18 cellular contexts compared by ENCODE assay signal in the genomic region with DNA sequence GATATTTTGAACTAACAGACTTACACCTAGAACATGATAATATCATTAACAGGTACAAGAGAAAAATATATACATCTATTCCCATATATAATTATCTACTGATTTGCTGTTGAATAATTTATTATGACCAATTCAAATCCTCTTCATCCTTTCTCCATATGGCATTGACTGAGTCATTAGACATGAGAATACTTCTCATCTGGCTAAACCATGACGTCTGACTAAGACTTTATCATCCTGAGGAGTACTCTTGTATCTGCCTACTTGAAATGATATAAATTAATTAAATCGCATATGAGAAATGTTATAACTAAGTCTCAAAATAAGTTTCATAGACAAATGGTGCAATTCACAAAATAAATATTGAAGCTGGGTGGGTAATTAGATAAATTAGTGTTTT.
DNase-seq lines count a peak whose midpoint lies in the region; ATAC-seq and TF ChIP-seq lines count a peak whose summit lies in the region.
"Had no signal": no experiment of that assay in that cellular context is flagged by ENCODE, and none has a peak within 500 bp of the region (broad histone marks: within the 10 kb centered on the region; RNA-seq: fewer than 3 reads in every experiment).

No MANE protein-coding gene starts in this region.

- no peak overlapping the region for H2AFZ ChIP-seq in mammary epithelial cell (ENCODE audit: low read depth, low read length)

- no peak overlapping the region for H3K9ac ChIP-seq in mammary epithelial cell (ENCODE audit: insufficient read depth, low read length)
- H3K9ac ChIP-seq: BLaER1 treated with 17β-estradiol and CSF1 and Interleukin-3, amounts not matched to agents 10 nM and 100 nM had no signal

- POLR2A ChIA-PET in MCF 10A (lab: Yijun Ruan, JAX), result no interaction called here
- POLR2A ChIA-PET in RWPE1 (lab: Yijun Ruan, JAX; ENCODE audit: low non-redundant PET), result no interaction called here

- no peak overlapping the region for H3K27ac ChIP-seq in mammary epithelial cell (ENCODE audit: insufficient read depth, low read depth, low read length)
- no peak overlapping the region for H3K27ac ChIP-seq in RWPE1
- no peak overlapping the region for H3K27ac ChIP-seq in aorta (ENCODE audit: low read depth in 1 of 2, low read length in 2 of 2)
- H3K27ac ChIP-seq: BLaER1 treated with 17β-estradiol and CSF1 and Interleukin-3, amounts not matched to agents 10 nM and 100 nM had no signal

- H3K27me3 ChIP-seq in mammary epithelial cell (ENCODE audit: insufficient read depth, low read length), result no peaks in the 10 kb centered on the region
- H3K27me3 ChIP-seq in aorta (ENCODE audit: control insufficient read depth in 1 of 2, insufficient read depth in 2 of 2, low read length in 1 of 2), result no peaks in the 10 kb centered on the region
- H3K27me3 ChIP-seq: BLaER1 treated with 17β-estradiol and CSF1 and Interleukin-3, amounts not matched to agents 10 nM and 100 nM had no signal

- no peak overlapping the region for H3K4me3 Mint-ChIP-seq in MCF 10A (ENCODE audit: unreplicated experiment)
- no peak overlapping the region for H3K4me3 Mint-ChIP-seq in mesothelial cell of epicardium
- H3K4me3 Mint-ChIP-seq: IgD-negative memory B cell had no signal

- no peaks in the 10 kb centered on the region for H3K27me3 Mint-ChIP-seq in MCF 10A (ENCODE audit: insufficient read depth, unreplicated experiment)
- H3K27me3 Mint-ChIP-seq in mesothelial cell of epicardium (ENCODE audit: low read depth), result no peaks in the 10 kb centered on the region

- WGBS in mammary epithelial cell (ENCODE audit: low coverage, missing lambda C conversion rate), result 86% methylated on average over 2 of the region's 2 CpGs
- WGBS in aorta, 2 donors, result 77 to 82% methylated on average over 2 of the region's 2 CpGs

- ATAC-seq in aorta (ENCODE audit: low FRiP score), result no peak
- ATAC-seq: PC-3, Right ventricle myocardium inferior had no signal

- BruUV-seq in mammary epithelial cell (replicated peaks; lab: Mats Ljungman, UMichigan) (no TSS peak), MCF 10A (replicated peaks; lab: Mats Ljungman, UMichigan) (no TSS peak)

- no peaks in the 10 kb centered on the region for H3K4me1 Mint-ChIP-seq in MCF 10A (ENCODE audit: insufficient read depth, unreplicated experiment)
- H3K4me1 Mint-ChIP-seq in mesothelial cell of epicardium, result no peaks in the 10 kb centered on the region
- H3K4me1 Mint-ChIP-seq: IgD-negative memory B cell had no signal

- H3K36me3 Mint-ChIP-seq in MCF 10A (ENCODE audit: insufficient read depth, unreplicated experiment) (no peaks in the 10 kb centered on the region), mesothelial cell of epicardium (no peaks in the 10 kb centered on the region)

- H3K4me1 ChIP-seq in mammary epithelial cell (ENCODE audit: insufficient read depth, low read length) (no peaks in the 10 kb centered on the region), aorta (ENCODE audit: control insufficient read depth in 1 of 2, insufficient read depth in 2 of 2, low read length in 2 of 2) (no peaks in the 10 kb centered on the region)
- H3K4me1 ChIP-seq: BLaER1 treated with 17β-estradiol and CSF1 and Interleukin-3, amounts not matched to agents 10 nM and 100 nM had no signal

- intact Hi-C loops in mammary epithelial cell (cut with micrococcal nuclease), result no loop called here
- intact Hi-C loops in MCF 10A (cut with micrococcal nuclease), result no loop called here
- intact Hi-C loops in aorta (cut with DNase I), result no loop called here

- CTCF ChIA-PET in mammary epithelial cell (lab: Charles Lee; ENCODE audit: low non-redundant PET), result no interaction called here
- CTCF ChIA-PET in MCF 10A (lab: Yijun Ruan, JAX), result no interaction called here
- CTCF ChIA-PET in RWPE1 (lab: Yijun Ruan, JAX), result interaction anchor here (1.0 kb wide), 1 partner anchor 14 kb away, joined by 3 read pairs; no protein-coding TSS in a partner anchor

- H3K4me3 ChIP-seq in mammary epithelial cell (replicated peaks in 1 of 3; ENCODE audit: insufficient read depth in 1 of 3, low read depth in 2 of 3, low read length in 3 of 3), result no peak overlapping the region
- no peak overlapping the region for H3K4me3 ChIP-seq in fibroblast of mammary gland (ENCODE audit: control insufficient read depth, low read depth, low read length)
- no peak overlapping the region for H3K4me3 ChIP-seq in aorta (ENCODE audit: low read length in 2 of 2)
- H3K4me3 ChIP-seq: BLaER1 treated with 17β-estradiol and CSF1 and Interleukin-3, amounts not matched to agents 10 nM and 100 nM had no signal

- no peaks in the 10 kb centered on the region for H3K79me2 ChIP-seq in mammary epithelial cell (ENCODE audit: insufficient read depth, low read length)

- in situ Hi-C loops in mammary epithelial cell (cut with MboI; ENCODE audit: low sequenced_read_pairs in 2 of 2), result no loop called here

- H3K4me2 ChIP-seq in mammary epithelial cell (ENCODE audit: insufficient read depth, low read depth, low read length), result no peak overlapping the region
- H3K4me2 ChIP-seq: BLaER1 treated with 17β-estradiol and CSF1 and Interleukin-3, amounts not matched to agents 10 nM and 100 nM had no signal

- no peaks in the 10 kb centered on the region for H3K9me3 ChIP-seq in mammary epithelial cell (replicated peaks; ENCODE audit: insufficient read depth, low read length)
- H3K9me3 ChIP-seq in aorta (ENCODE audit: control insufficient read depth, low read length), result no peaks in the 10 kb centered on the region
- H3K9me3 ChIP-seq: BLaER1 treated with 17β-estradiol and CSF1 and Interleukin-3, amounts not matched to agents 10 nM and 100 nM had no signal

- TF ChIP-seq CTCF in mammary epithelial cell (conservative IDR thresholded peaks at IDR 0.05 in 1 of 2, IDR thresholded peaks at IDR 0.05 in 1 of 2; ENCODE audit: extremely low read depth in 1 of 2, insufficient read depth in 1 of 2, low read depth in 1 of 2, low read length in 2 of 2), result no peak
- TF ChIP-seq CTCF in MCF 10A (IDR thresholded peaks at IDR 0.05; ENCODE audit: unreplicated experiment), result no peak
- TF ChIP-seq CTCF in RWPE1 (conservative IDR thresholded peaks at IDR 0.05; ENCODE audit: low read depth), result no peak
- TF ChIP-seq CTCF in fibroblast of mammary gland (conservative IDR thresholded peaks at IDR 0.05; ENCODE audit: control insufficient read depth, insufficient read depth, low read depth, low read length), result no peak
- TF ChIP-seq CTCF in mesothelial cell of epicardium (IDR thresholded peaks at IDR 0.05; ENCODE audit: unreplicated experiment), result no peak

- H3K9me3 Mint-ChIP-seq in MCF 10A (ENCODE audit: unreplicated experiment), result peaks cover 7% of the 10 kb centered on the region
- peaks cover 6% of the 10 kb centered on the region for H3K9me3 Mint-ChIP-seq in mesothelial cell of epicardium

- no peaks in the 10 kb centered on the region for H4K20me1 ChIP-seq in mammary epithelial cell (ENCODE audit: insufficient read depth, low read length)
- H4K20me1 ChIP-seq: BLaER1 treated with 17β-estradiol and CSF1 and Interleukin-3, amounts not matched to agents 10 nM and 100 nM had no signal

- no peaks in the 10 kb centered on the region for H3K36me3 ChIP-seq in mammary epithelial cell (ENCODE audit: insufficient read depth, low read length)
- no peaks in the 10 kb centered on the region for H3K36me3 ChIP-seq in aorta (ENCODE audit: control insufficient read depth in 1 of 2, insufficient read depth in 2 of 2, low read length in 1 of 2)
- H3K36me3 ChIP-seq: BLaER1 treated with 17β-estradiol and CSF1 and Interleukin-3, amounts not matched to agents 10 nM and 100 nM had no signal

- peak; percentile 59 for DNase-seq in mammary epithelial cell
- no peak for DNase-seq in MCF 10A (ENCODE audit: unreplicated experiment)
- peak; percentile 20 for DNase-seq in RWPE1 (ENCODE audit: low spot score)
- peak; percentile 79 for DNase-seq in fibroblast of mammary gland (ENCODE audit: low read depth)
- DNase-seq in mesothelial cell of epicardium (ENCODE audit: low spot score in 2 of 2, unreplicated experiment in 2 of 2), result no peak
- DNase-seq in activated T-cell treated with anti-CD3 and anti-CD28 coated beads for 4 hours, result no peak
- DNase-seq in SKM-1 (lab: John Stamatoyannopoulos, UW; ENCODE audit: unreplicated experiment), result no peak
- DNase-seq in aorta, result no peak
- DNase-seq: GOT3, Kasumi-1, NCI-H1417, NCI-H1930, NCI-H2171, NCI-H774, PC-3 had no signal

- dilution Hi-C loops in mammary epithelial cell (cut with HindIII; ENCODE audit: low sequenced_read_pairs), result no loop called here

- H3K27ac Mint-ChIP-seq in MCF 10A (ENCODE audit: low read depth, unreplicated experiment) (no peak overlapping the region), mesothelial cell of epicardium (no peak overlapping the region)
- H3K27ac Mint-ChIP-seq: IgD-negative memory B cell had no signal

Comparison
In these comparisons a context has a peak if more than half of its experiments do, and no peak if none do; other contexts are left out.
1. DNase-seq: peak in mammary epithelial cell (single experiment), RWPE1 (single experiment) and fibroblast of mammary gland (single experiment); none in MCF 10A (single experiment), mesothelial cell of epicardium (0 of 2), activated T-cell treated with anti-CD3 and anti-CD28 coated beads for 4 hours (single experiment), SKM-1 (single experiment) and aorta (0 of 2).